ENCODE assay signal across 1 cellular context in the genomic region with DNA sequence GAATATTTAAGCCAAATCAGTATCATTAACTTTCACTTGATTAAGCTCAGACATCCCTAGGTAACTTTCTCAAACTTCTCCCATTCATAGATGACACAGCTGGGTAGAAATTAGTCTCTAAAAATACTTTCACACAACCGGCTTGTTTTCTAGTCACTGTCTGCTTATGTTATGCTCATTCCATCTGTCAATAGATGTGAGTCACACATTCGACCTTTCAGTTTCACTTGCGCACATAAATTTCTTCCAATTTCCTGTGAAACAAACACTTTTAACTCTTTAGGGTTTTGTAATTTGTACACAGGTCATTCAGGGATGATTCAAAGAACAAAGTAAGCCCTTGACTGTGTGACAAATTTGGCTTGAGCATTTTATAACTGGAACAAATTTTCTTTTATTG.
TF ChIP-seq lines count a peak whose summit lies in the region.

No MANE protein-coding gene starts in this region.

TF ChIP-seq in GM12878, 131 proteins besides CTCF, POLR2A, EP300 and RAD21 (continued from another document and continues in another):
- TF ChIP-seq ZBTB40 (IDR thresholded peaks at IDR 0.05; ENCODE audit: borderline replicate concordance) (no peak; the same call in 1 of the 2 replicates), CREB1 (IDR thresholded peaks at IDR 0.05; ENCODE audit: low read depth) (peak; percentile 46; the same call in 1 of the 2 replicates), HDAC2 (IDR thresholded peaks at IDR 0.05) (no peak), STAT3 (IDR thresholded peaks at IDR 0.05; ENCODE audit: low read depth, low read length) (no peak), MEF2A (IDR thresholded peaks at IDR 0.05; ENCODE audit: insufficient read depth, low read depth, low read length) (no peak), MYC (IDR thresholded peaks at IDR 0.05; ENCODE audit: insufficient read depth, insufficient read length, insufficient replicate concordance, low read length, severe bottlenecking) (no peak), RELB (IDR thresholded peaks at IDR 0.05; ENCODE audit: low read depth) (peak; percentile 76; the same call in 1 of the 2 replicates), MTA2 (IDR thresholded peaks at IDR 0.05; ENCODE audit: low read depth) (peak; percentile 98), ZNF274 (IDR thresholded peaks at IDR 0.05; ENCODE audit: insufficient read depth, insufficient read length) (no peak), IKZF2 (IDR thresholded peaks at IDR 0.05) (peak; percentile 95 to 96), PKNOX1 (IDR thresholded peaks at IDR 0.05) (peak; percentile 68), SMAD5 (IDR thresholded peaks at IDR 0.05; ENCODE audit: low read depth) (no peak), NFXL1 (IDR thresholded peaks at IDR 0.05; ENCODE audit: borderline replicate concordance) (no peak), CHD1 (IDR thresholded peaks at IDR 0.05; ENCODE audit: low read depth, low read length) (no peak), CUX1 (IDR thresholded peaks at IDR 0.05; ENCODE audit: insufficient replicate concordance, low read depth, low read length) (peak; percentile 77), SMARCA5 (IDR thresholded peaks at IDR 0.05) (no peak), SREBF2 (IDR thresholded peaks at IDR 0.05; ENCODE audit: low read length) (no peak), RELA (IDR thresholded peaks at IDR 0.05; ENCODE audit: borderline replicate concordance, partially characterized antibody) (no peak), ETV6 (conservative IDR thresholded peaks at IDR 0.05 in 1 of 2, IDR thresholded peaks at IDR 0.05 in 1 of 2; ENCODE audit: borderline replicate concordance in 1 of 2, low read depth in 1 of 2) (no peak; a peak in 1 of 4 replicates), SIX5 (IDR thresholded peaks at IDR 0.05; ENCODE audit: low read depth, low read length, severe bottlenecking) (no peak), USF1 (IDR thresholded peaks at IDR 0.05; ENCODE audit: borderline replicate concordance, extremely low read length, insufficient read depth, low read depth, low read length) (no peak), NFIC (IDR thresholded peaks at IDR 0.05; ENCODE audit: low read depth, low read length) (no peak), IRF3 (IDR thresholded peaks at IDR 0.05) (no peak), ZBTB4 (CRISPR knock-in tag; IDR thresholded peaks at IDR 0.05) (no peak), CHD2 (IDR thresholded peaks at IDR 0.05; ENCODE audit: borderline replicate concordance, low read depth, low read length) (peak; percentile 81; the same call in 1 of the 2 replicates), RB1 (IDR thresholded peaks at IDR 0.05; ENCODE audit: borderline replicate concordance) (no peak)
- TF ChIP-seq, protein P1, sequence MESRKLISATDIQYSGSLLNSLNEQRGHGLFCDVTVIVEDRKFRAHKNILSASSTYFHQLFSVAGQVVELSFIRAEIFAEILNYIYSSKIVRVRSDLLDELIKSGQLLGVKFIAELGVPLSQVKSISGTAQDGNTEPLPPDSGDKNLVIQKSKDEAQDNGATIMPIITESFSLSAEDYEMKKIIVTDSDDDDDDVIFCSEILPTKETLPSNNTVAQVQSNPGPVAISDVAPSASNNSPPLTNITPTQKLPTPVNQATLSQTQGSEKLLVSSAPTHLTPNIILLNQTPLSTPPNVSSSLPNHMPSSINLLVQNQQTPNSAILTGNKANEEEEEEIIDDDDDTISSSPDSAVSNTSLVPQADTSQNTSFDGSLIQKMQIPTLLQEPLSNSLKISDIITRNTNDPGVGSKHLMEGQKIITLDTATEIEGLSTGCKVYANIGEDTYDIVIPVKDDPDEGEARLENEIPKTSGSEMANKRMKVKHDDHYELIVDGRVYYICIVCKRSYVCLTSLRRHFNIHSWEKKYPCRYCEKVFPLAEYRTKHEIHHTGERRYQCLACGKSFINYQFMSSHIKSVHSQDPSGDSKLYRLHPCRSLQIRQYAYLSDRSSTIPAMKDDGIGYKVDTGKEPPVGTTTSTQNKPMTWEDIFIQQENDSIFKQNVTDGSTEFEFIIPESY (IDR thresholded peaks at IDR 0.05) = no peak
- TF ChIP-seq, protein P2, sequence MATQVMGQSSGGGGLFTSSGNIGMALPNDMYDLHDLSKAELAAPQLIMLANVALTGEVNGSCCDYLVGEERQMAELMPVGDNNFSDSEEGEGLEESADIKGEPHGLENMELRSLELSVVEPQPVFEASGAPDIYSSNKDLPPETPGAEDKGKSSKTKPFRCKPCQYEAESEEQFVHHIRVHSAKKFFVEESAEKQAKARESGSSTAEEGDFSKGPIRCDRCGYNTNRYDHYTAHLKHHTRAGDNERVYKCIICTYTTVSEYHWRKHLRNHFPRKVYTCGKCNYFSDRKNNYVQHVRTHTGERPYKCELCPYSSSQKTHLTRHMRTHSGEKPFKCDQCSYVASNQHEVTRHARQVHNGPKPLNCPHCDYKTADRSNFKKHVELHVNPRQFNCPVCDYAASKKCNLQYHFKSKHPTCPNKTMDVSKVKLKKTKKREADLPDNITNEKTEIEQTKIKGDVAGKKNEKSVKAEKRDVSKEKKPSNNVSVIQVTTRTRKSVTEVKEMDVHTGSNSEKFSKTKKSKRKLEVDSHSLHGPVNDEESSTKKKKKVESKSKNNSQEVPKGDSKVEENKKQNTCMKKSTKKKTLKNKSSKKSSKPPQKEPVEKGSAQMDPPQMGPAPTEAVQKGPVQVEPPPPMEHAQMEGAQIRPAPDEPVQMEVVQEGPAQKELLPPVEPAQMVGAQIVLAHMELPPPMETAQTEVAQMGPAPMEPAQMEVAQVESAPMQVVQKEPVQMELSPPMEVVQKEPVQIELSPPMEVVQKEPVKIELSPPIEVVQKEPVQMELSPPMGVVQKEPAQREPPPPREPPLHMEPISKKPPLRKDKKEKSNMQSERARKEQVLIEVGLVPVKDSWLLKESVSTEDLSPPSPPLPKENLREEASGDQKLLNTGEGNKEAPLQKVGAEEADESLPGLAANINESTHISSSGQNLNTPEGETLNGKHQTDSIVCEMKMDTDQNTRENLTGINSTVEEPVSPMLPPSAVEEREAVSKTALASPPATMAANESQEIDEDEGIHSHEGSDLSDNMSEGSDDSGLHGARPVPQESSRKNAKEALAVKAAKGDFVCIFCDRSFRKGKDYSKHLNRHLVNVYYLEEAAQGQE (IDR thresholded peaks at IDR 0.05; ENCODE audit: low read depth, low read length) = no peak
